8 cellular contexts compared by ENCODE assay signal in the genomic region with DNA sequence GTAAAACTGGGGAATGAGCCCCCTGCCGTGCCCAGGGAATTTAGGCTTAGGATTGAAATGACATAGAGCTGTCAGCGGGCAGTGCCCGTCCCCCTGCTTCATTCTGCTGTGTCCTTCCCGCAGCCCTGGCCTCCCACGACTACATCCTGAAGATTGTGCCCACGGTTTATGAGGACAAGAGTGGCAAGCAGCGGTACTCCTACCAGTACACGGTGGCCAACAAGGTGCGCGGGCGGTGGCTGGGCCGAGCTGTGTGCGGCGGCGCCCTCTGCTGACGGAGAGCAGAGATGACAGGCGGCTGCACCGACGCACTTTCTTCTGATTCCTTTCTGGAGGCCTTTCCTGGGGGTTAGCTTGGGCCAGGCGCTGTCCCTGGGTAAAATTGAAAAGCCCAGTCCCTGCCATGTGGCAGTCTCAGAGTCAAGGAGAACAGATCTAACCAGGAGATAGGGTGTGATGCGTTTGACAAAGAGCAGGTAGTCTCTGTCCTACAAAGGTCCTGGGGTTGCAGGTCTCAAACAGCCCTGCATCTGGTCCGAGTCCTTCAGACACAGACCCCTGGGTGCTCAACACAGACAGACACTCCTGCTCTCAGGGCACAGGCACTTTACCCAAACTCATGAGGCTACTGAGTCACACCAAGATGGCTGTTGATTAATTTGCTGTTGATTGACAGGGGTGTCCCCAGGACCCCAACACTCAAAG. TPM values are rescaled to one million over a fixed set of nuclear protein-coding genes. Genes with fewer than 3 reads are reported as not detected.
DNase-seq lines count a peak whose midpoint lies in the region; ATAC-seq and TF ChIP-seq lines count a peak whose summit lies in the region.

No MANE protein-coding gene starts in this region.

- intact Hi-C loops in left ventricle myocardium inferior (cut with micrococcal nuclease): loop anchor here (5.0 to 10.0 kb wide), 2 partner anchors 158 to 220 kb away; a partner anchor contains a TSS

- peak overlapping the region; percentile 76 for H3K27ac ChIP-seq in left ventricle myocardium inferior (replicated peaks)

- H3K9me3 ChIP-seq in BE2C: no peaks in the 10 kb centered on the region
- no peaks in the 10 kb centered on the region for H3K9me3 ChIP-seq in left ventricle myocardium inferior (replicated peaks)

- no peaks in the 10 kb centered on the region for H3K27me3 ChIP-seq in BE2C
- H3K27me3 ChIP-seq in left ventricle myocardium inferior (ENCODE audit: low read depth): no peaks in the 10 kb centered on the region

- peaks cover 4% of the 10 kb centered on the region; the same call in 1 of the 2 replicates for H3K36me3 ChIP-seq in BE2C
- H3K36me3 ChIP-seq in left ventricle myocardium inferior: peaks cover 37% of the 10 kb centered on the region

- peak; percentile 93 for TF ChIP-seq CTCF in BE2C (IDR thresholded peaks at IDR 0.05; ENCODE audit: low read depth, low read length)
- peak; percentile 97 for TF ChIP-seq CTCF in left ventricle myocardium inferior (IDR thresholded peaks at IDR 0.05; ENCODE audit: borderline replicate concordance)
- TF ChIP-seq CTCF in retinal pigment epithelial cell (conservative IDR thresholded peaks at IDR 0.05; ENCODE audit: low read depth, low read length): peak; percentile 90

- H3K4me3 ChIP-seq in BE2C (ENCODE audit: low read depth, low read length) (no peak overlapping the region), left ventricle myocardium inferior (no peak overlapping the region), retinal pigment epithelial cell (ENCODE audit: low read length) (no peak overlapping the region)

- DNase-seq in BE2C (peak; percentile 76), GM19238 (ENCODE audit: insufficient read length, low spot score) (peak; percentile 75), KG1 (lab: John Stamatoyannopoulos, UW) (peak; percentile 49), T follicular helper cell (ENCODE audit: low read depth) (peak; percentile 63), left ventricle myocardium inferior (peak; percentile 70), retinal pigment epithelial cell (ENCODE audit: low read depth) (no peak)
- peak; percentile 51 for DNase-seq in activated naive CD8-positive, alpha-beta T cell treated with anti-CD3 and anti-CD28 coated beads, Interleukin-2, amount 50 U/mL, for 16 hours (ENCODE audit: low read depth, low spot score)

- peaks cover 8% of the 10 kb centered on the region; the same call in 1 of the 2 replicates for H3K4me1 ChIP-seq in BE2C
- H3K4me1 ChIP-seq in left ventricle myocardium inferior: peaks cover 25% of the 10 kb centered on the region

- ATAC-seq in GM18870 (IDR thresholded peaks at IDR 0.05; ENCODE audit: unreplicated experiment): no peak

RNA-seq across cellular contexts. Expression of a gene that starts 26.8 kb away (rescaled TPM):
- polyA plus RNA-seq in BE2C (2012; ENCODE audit: insufficient read depth, insufficient read length, low read depth): 175 TPM
- total RNA-seq in left ventricle myocardium inferior: 27.2 TPM

RNA-seq across cellular contexts. Expression of a gene that starts 51.1 kb away (rescaled TPM):
- polyA plus RNA-seq in BE2C (2012; ENCODE audit: insufficient read depth, insufficient read length, low read depth): 285 TPM
- total RNA-seq in left ventricle myocardium inferior: 208 TPM
